36 cellular contexts compared by ENCODE assay signal in genomic region chr11:73872746-73873412, GRCh38. TPM values are rescaled to one million over a fixed set of nuclear protein-coding genes. Genes with fewer than 3 reads are reported as not detected.
A peak's percentile ranks its signal among the peaks of the same experiment; 100 is the strongest.
DNase-seq lines count a peak whose midpoint lies in the region; ATAC-seq, FAIRE-seq and TF ChIP-seq lines count a peak whose summit lies in the region.
"Had no signal": no experiment of that assay in that cellular context is flagged by ENCODE, and none has a peak within 500 bp of the region (broad histone marks: within the 10 kb centered on the region; RNA-seq: fewer than 3 reads in every experiment).

No MANE protein-coding gene starts in this region.

- peak overlapping the region; percentile 65 to 90 (median 86) for H3K27ac Mint-ChIP-seq in nephron
- H3K27ac Mint-ChIP-seq: B cell had no signal

- DNase-seq in HepG2 (ENCODE audit: low spot score) = no peak
- DNase-seq in right lobe of liver = no peak
- no peak for DNase-seq in GM12878 (ENCODE audit: low read depth, low spot score)
- no peak for DNase-seq in NCI-H82 treated with DMSO at 0.1 percent for 48 hours (lab: John Stamatoyannopoulos, UW; ENCODE audit: unreplicated experiment)
- no peak for DNase-seq in NCI-H1417 (lab: John Stamatoyannopoulos, UW)
- DNase-seq in SW 1271 (lab: John Stamatoyannopoulos, UW) = no peak
- DNase-seq: ACHN; activated CD4-positive, alpha-beta T cell treated with anti-CD3 and anti-CD28 coated beads for 1 hour; activated CD8-positive, alpha-beta memory T cell treated with anti-CD3 and anti-CD28 coated beads for 24 hours; activated naive CD4-positive, alpha-beta T cell; activated T-cell treated with anti-CD3 and anti-CD28 coated beads, Interleukin-2, amount 50 U/mL, for 4 hours; cerebellar nuclear complex; DMS53; foreskin fibroblast; heart left ventricle; Karpas-422; kidney; left ventricle myocardium superior; naive B cell; NCI-H1417 treated with DMSO at 0.1 percent for 48 hours; NCI-H2029 treated with DMSO at 0.1 percent for 48 hours; NCI-H524 treated with DMSO at 0.1 percent for 48 hours; occipital lobe; PC-3; stomach had no signal

- POLR2A ChIA-PET in HepG2 (lab: Yijun Ruan, JAX) = no interaction called here
- POLR2A ChIA-PET in GM12878 (lab: Charles Lee) = interaction anchor here (0.6 kb wide), 1 partner anchor 254 kb away, joined by 3 read pairs; no protein-coding TSS in a partner anchor

- intact Hi-C loops in HepG2 (cut with micrococcal nuclease; ENCODE audit: unreplicated experiment) = no loop called here
- intact Hi-C loops in right lobe of liver (cut with DNase I) = no loop called here
- intact Hi-C loops in GM12878 (cut with micrococcal nuclease; ENCODE audit: unreplicated experiment) = no loop called here

- 100% methylated on average over 9 of the region's 9 CpGs for WGBS in HepG2 (ENCODE audit: low lambda C conversion rate)
- WGBS in right lobe of liver (ENCODE audit: insufficient coverage, low coverage, low lambda C conversion rate, missing lambda C conversion rate) = 90% methylated on average over 2 of the region's 9 CpGs
- over 99% methylated on average over 9 of the region's 9 CpGs for WGBS in GM12878 (ENCODE audit: insufficient coverage, insufficient replicate concordance, low lambda C conversion rate, missing lambda C conversion rate)

- H4K20me1 ChIP-seq in HepG2 (ENCODE audit: insufficient read depth, low read length) (no peaks in the 10 kb centered on the region; the same call in 1 of the 2 replicates), GM12878 (ENCODE audit: control insufficient read depth, insufficient read depth) (no peaks in the 10 kb centered on the region)

- H3K27ac ChIP-seq in HepG2 (ENCODE audit: extremely low read length, insufficient read depth, low read length) (no peak overlapping the region), right lobe of liver (no peak overlapping the region), GM12878 (ENCODE audit: control insufficient read depth, insufficient read depth) (no peak overlapping the region)
- H3K27ac ChIP-seq: esophagus muscularis mucosa, heart left ventricle, skin epidermis, stomach, vagina had no signal

- peaks cover 30% of the 10 kb centered on the region for H3K36me3 Mint-ChIP-seq in nephron (ENCODE audit: low read depth)

- TF ChIP-seq EP300 in HepG2 (IDR thresholded peaks at IDR 0.05; ENCODE audit: low read depth in 2 of 2, low read length in 2 of 2) (no peak), HepG2 (CRISPR knock-in tag; IDR thresholded peaks at IDR 0.05; ENCODE audit: borderline replicate concordance) (no peak), GM12878 (IDR thresholded peaks at IDR 0.05; ENCODE audit: borderline replicate concordance in 1 of 2, control insufficient read depth in 1 of 2, low read depth in 2 of 2, low read length in 2 of 2) (no peak)

- H3K4me2 ChIP-seq in HepG2 (ENCODE audit: low read depth, low read length) = no peak overlapping the region
- H3K4me2 ChIP-seq in GM12878 (ENCODE audit: control insufficient read depth, insufficient read depth) = no peak overlapping the region

- H3K4me1 Mint-ChIP-seq in nephron = peaks cover 39% of the 10 kb centered on the region

- ATAC-seq in HepG2 (no peak), right lobe of liver (no peak), GM12878 (no peak), GM18520 (IDR thresholded peaks at IDR 0.05; ENCODE audit: unreplicated experiment) (no peak)
- ATAC-seq: activated T-cell treated with anti-CD3 and anti-CD28 coated beads, Interleukin-2, amount 50 U/mL, for 4 hours; HCT116; heart left ventricle; left ventricle myocardium superior; PC-3; Right ventricle myocardium inferior; SK-N-SH treated with all-trans-retinoic acid at 6 μM for 48 hours had no signal

- TF ChIP-seq POLR2A in HepG2 (IDR thresholded peaks at IDR 0.05; ENCODE audit: insufficient read depth in 1 of 2, low read depth in 2 of 2, low read length in 2 of 2) (peak in 1 of 2 experiments; percentile 30; a peak in 1 of 4 replicates), right lobe of liver (IDR thresholded peaks at IDR 0.05) (no peak), GM12878 (IDR thresholded peaks at IDR 0.05; ENCODE audit: low read depth, low read length) (no peak)

- TF ChIP-seq CTCF in HepG2 (CRISPR knock-in tag; IDR thresholded peaks at IDR 0.05) = no peak
- no peak for TF ChIP-seq CTCF in right lobe of liver (IDR thresholded peaks at IDR 0.05)
- TF ChIP-seq CTCF in GM12878 (IDR thresholded peaks at IDR 0.05 in 2 of 3, conservative IDR thresholded peaks at IDR 0.05 in 1 of 3; ENCODE audit: control insufficient read depth in 2 of 3, extremely low read depth in 1 of 3, insufficient read depth in 1 of 3, low read depth in 3 of 3, low read length in 3 of 3) = no peak
- no peak for TF ChIP-seq CTCF in nephron (IDR thresholded peaks at IDR 0.05; ENCODE audit: unreplicated experiment in 3 of 3)

- H3K27me3 Mint-ChIP-seq in nephron (ENCODE audit: low read depth) = no peaks in the 10 kb centered on the region
- H3K27me3 Mint-ChIP-seq: B cell, naive B cell had no signal

- no peak for FAIRE-seq in HepG2 (lab: Jason Lieb, UNC)
- FAIRE-seq in GM12878 (lab: Jason Lieb, UNC) = no peak
- FAIRE-seq: endometrium, kidney had no signal

- CTCF ChIA-PET in HepG2 (lab: Yijun Ruan, JAX; ENCODE audit: low intra/inter-chr PET ratio, low total read pairs) = no interaction called here
- CTCF ChIA-PET in GM12878 (lab: Yijun Ruan, JAX) = interaction anchor here (1.0 kb wide), 1 partner anchor 8 kb away, joined by 4 read pairs; no protein-coding TSS in a partner anchor

- H3K79me2 ChIP-seq in HepG2 (ENCODE audit: insufficient read depth, low read length) (peaks cover 36% of the 10 kb centered on the region), GM12878 (ENCODE audit: control insufficient read depth, insufficient read depth, low read length) (peaks cover 39% of the 10 kb centered on the region)

- H3K9me3 Mint-ChIP-seq in nephron = no peaks in the 10 kb centered on the region
- H3K9me3 Mint-ChIP-seq: activated T-cell treated with anti-CD3 and anti-CD28 coated beads, Interleukin-2, amount 50 U/mL, for 4 hours; brain; naive B cell had no signal

- H2AFZ ChIP-seq in HepG2 (ENCODE audit: low read length) = no peak overlapping the region
- no peak overlapping the region for H2AFZ ChIP-seq in GM12878 (ENCODE audit: control insufficient read depth, low read depth, low read length)

- peaks cover 50% of the 10 kb centered on the region for H3K4me1 ChIP-seq in HepG2 (ENCODE audit: insufficient read depth, low read length)
- H3K4me1 ChIP-seq in right lobe of liver = peaks cover 0 to 37% (median 13%) of the 10 kb centered on the region in 4 donors
- no peaks in the 10 kb centered on the region for H3K4me1 ChIP-seq in GM12878 (ENCODE audit: control insufficient read depth, insufficient read depth, low read length)

- H3K4me3 ChIP-seq in HepG2 (replicated peaks in 1 of 3; ENCODE audit: insufficient read depth in 1 of 3, low read depth in 2 of 3, low read length in 3 of 3) (no peak overlapping the region), right lobe of liver (no peak overlapping the region), GM12878 (no peak overlapping the region)
- H3K4me3 ChIP-seq: esophagus muscularis mucosa, heart left ventricle, skin epidermis, stomach, vagina had no signal

- H3K9me3 ChIP-seq in HepG2 (ENCODE audit: low read length) (no peaks in the 10 kb centered on the region), right lobe of liver (no peaks in the 10 kb centered on the region), GM12878 (replicated peaks; ENCODE audit: control insufficient read depth, insufficient read depth, low read length) (no peaks in the 10 kb centered on the region)
- H3K9me3 ChIP-seq: esophagus muscularis mucosa, heart left ventricle, stomach, vagina had no signal

- peak overlapping the region; percentile 35 to 97 (median 77) for H3K4me3 Mint-ChIP-seq in nephron
- H3K4me3 Mint-ChIP-seq: activated T-cell treated with anti-CD3 and anti-CD28 coated beads, Interleukin-2, amount 50 U/mL, for 4 hours; B cell had no signal

- TF ChIP-seq RAD21 in HepG2 (CRISPR knock-in tag; IDR thresholded peaks at IDR 0.05) (no peak), GM12878 (IDR thresholded peaks at IDR 0.05; ENCODE audit: insufficient read depth, low read depth, low read length) (no peak)

- BruUV-seq in HepG2 (replicated peaks; lab: Mats Ljungman, UMichigan) (no TSS peak), GM12878 (replicated peaks; lab: Mats Ljungman, UMichigan) (no TSS peak)

- H3K36me3 ChIP-seq in HepG2 (replicated peaks in 1 of 2; ENCODE audit: control insufficient read depth in 1 of 2, insufficient read depth in 2 of 2, low read length in 2 of 2) = peaks cover 5 to 32% of the 10 kb centered on the region in 2 experiments
- H3K36me3 ChIP-seq in right lobe of liver = peaks cover 0 to 17% (median 7%) of the 10 kb centered on the region in 4 donors
- peaks cover 3 to 5% of the 10 kb centered on the region in 2 experiments for H3K36me3 ChIP-seq in GM12878 (ENCODE audit: control insufficient read depth in 2 of 2, insufficient read depth in 2 of 2, low read length in 1 of 2)

- H3K27me3 ChIP-seq in HepG2 (ENCODE audit: control insufficient read depth in 1 of 2, insufficient read depth in 2 of 2, low read length in 2 of 2) = no peaks in the 10 kb centered on the region; a peak in 1 of 5 replicates
- H3K27me3 ChIP-seq in right lobe of liver = no peaks in the 10 kb centered on the region
- no peaks in the 10 kb centered on the region for H3K27me3 ChIP-seq in GM12878 (replicated peaks in 1 of 2; ENCODE audit: control insufficient read depth in 2 of 2, insufficient read depth in 2 of 2, low read length in 1 of 2)
- H3K27me3 ChIP-seq: esophagus muscularis mucosa, heart left ventricle, stomach, vagina had no signal

- SMC1A ChIA-PET in GM12878 (lab: Charles Lee; ENCODE audit: uncharacterized antibody, unreplicated experiment) = no interaction called here

- in situ Hi-C loops in HepG2 (cut with HindIII; ENCODE audit: extremely low pct_ligation_motif_present, low pct_unique_long_range_greater_than_20kb) = no loop called here
- in situ Hi-C loops in GM12878 (cut with MboI) = no loop called here

- RAD21 ChIA-PET in GM12878 (lab: Charles Lee; ENCODE audit: unreplicated experiment) = no interaction called here

- H3K9ac ChIP-seq in HepG2 (ENCODE audit: insufficient read depth, low read depth, low read length) = no peak overlapping the region
- H3K9ac ChIP-seq in GM12878 (ENCODE audit: control insufficient read depth, insufficient read depth, low read length) = no peak overlapping the region

RNA-seq across cellular contexts. Expression of gene COA4, which starts 3.8 kb away (rescaled TPM):
- total RNA-seq in HepG2 (2016; rRNA removed; fragmentation: Illumina TruSeq; extraction: Trizol) (107 and 115 TPM in 2 replicates), right lobe of liver (100 to 1,000 TPM in 2 of 6 experiments, 10 to 100 TPM in 4; 48.8 to 116 (median 56.0) TPM), GM12878 (2014; rRNA removed) (132 and 146 TPM in 2 replicates), GM12878 (2014; rRNA removed; fragmentation: Illumina TruSeq; extraction: Trizol) (107 and 112 TPM in 2 replicates), GM12878 (2021) (94.9 and 97.2 TPM in 2 replicates)
- total RNA-seq in HepG2 (2016; cell fraction: cytosol; rRNA removed; fragmentation: Illumina TruSeq; extraction: Trizol; ENCODE audit: low read depth) = 96.9 and 107 TPM in 2 replicates
- total RNA-seq in HepG2 (2016; cell fraction: insoluble cytoplasmic fraction; rRNA removed; fragmentation: Illumina TruSeq; extraction: Trizol) = 107 and 117 TPM in 2 replicates
- total RNA-seq in HepG2 (2016; cell fraction: membrane; rRNA removed; fragmentation: Illumina TruSeq; extraction: Trizol) = 122 and 138 TPM in 2 replicates
- 51.8 and 62.0 TPM in 2 replicates for total RNA-seq in HepG2 (2016; cell fraction: nucleus; rRNA removed; fragmentation: Illumina TruSeq; extraction: Trizol)
- polyA plus RNA-seq in HepG2 (2011; rRNA removed) (109 and 112 TPM in 2 replicates), GM12878 (2011; rRNA removed) (85.2 and 95.5 TPM in 2 replicates), GM12878 (2014; fragmentation: Illumina TruSeq; extraction: Trizol) (60.1 and 96.4 TPM in 2 replicates), GM12878 (2014; fragmentation: Nextera tagmentation; extraction: Ambion mirVana) (10 to 100 TPM; 84.8 to 89.1 TPM), GM12878 (2014; rRNA removed) (173 and 180 TPM in 2 replicates), GM12878 (2016; fragmentation: Nextera tagmentation; extraction: Ambion mirVana) (100 to 1,000 TPM; 150 to 157 TPM)
- polyA plus RNA-seq in HepG2 (2011; cell fraction: cytosol; rRNA removed) = 103 and 122 TPM in 2 replicates
- 90.3 and 95.4 TPM in 2 replicates for polyA plus RNA-seq in HepG2 (2011; cell fraction: nucleus; rRNA removed)
- 63.1 and 87.3 TPM in 2 replicates for polyA plus RNA-seq in HepG2 (2012)
- 93.9 and 122 TPM in 2 replicates for polyA plus RNA-seq in HepG2 (2016; cell fraction: cytosol; fragmentation: Illumina TruSeq; extraction: Trizol; ENCODE audit: low read depth)
- 128 and 137 TPM in 2 replicates for polyA plus RNA-seq in HepG2 (2016; cell fraction: insoluble cytoplasmic fraction; fragmentation: Illumina TruSeq; extraction: Trizol; ENCODE audit: low read depth)
- 117 and 136 TPM in 2 replicates for polyA plus RNA-seq in HepG2 (2016; cell fraction: membrane; fragmentation: Illumina TruSeq; extraction: Trizol; ENCODE audit: low read depth)
- 98.6 and 101 TPM in 2 replicates for polyA plus RNA-seq in HepG2 (2016; cell fraction: nucleus; fragmentation: Illumina TruSeq; extraction: Trizol; ENCODE audit: insufficient read depth, low read depth)
- 79.8 and 104 TPM in 2 replicates for polyA minus RNA-seq in HepG2 (2011; rRNA and poly(A)+ RNA removed; ENCODE audit: low replicate concordance)
- 25.2 and 25.5 TPM in 2 replicates for polyA minus RNA-seq in HepG2 (2011; cell fraction: cytosol; rRNA and poly(A)+ RNA removed)
- 52.3 and 78.8 TPM in 2 replicates for polyA minus RNA-seq in HepG2 (2011; cell fraction: nucleus; rRNA and poly(A)+ RNA removed)
- total RNA-seq in GM12878 (2013; cell fraction: nucleolus; rRNA removed) = 95.7 and 96.0 TPM in 2 replicates
- polyA plus RNA-seq in GM12878 (2011; ENCODE audit: low read depth) = 36.6 TPM
- polyA plus RNA-seq in GM12878 (2011; cell fraction: cytosol; rRNA removed) = 132 and 134 TPM in 2 replicates
- 68.3 and 74.0 TPM in 2 replicates for polyA plus RNA-seq in GM12878 (2011; cell fraction: nucleus; rRNA removed)
- polyA plus RNA-seq in GM12878 (2012) = 67.7 and 71.1 TPM in 2 replicates
- polyA minus RNA-seq in GM12878 (2011; rRNA and poly(A)+ RNA removed) = 54.1 and 81.2 TPM in 2 replicates
- polyA minus RNA-seq in GM12878 (2011; cell fraction: cytosol; rRNA and poly(A)+ RNA removed) = 18.7 and 30.5 TPM in 2 replicates
- polyA minus RNA-seq in GM12878 (2011; cell fraction: nucleus; rRNA and poly(A)+ RNA removed) = 36.8 and 50.5 TPM in 2 replicates

RNA-seq across cellular contexts. Expression of gene PAAF1, which starts 3.9 kb away (rescaled TPM):
- total RNA-seq in HepG2 (2016; rRNA removed; fragmentation: Illumina TruSeq; extraction: Trizol) (28.8 and 46.4 TPM in 2 replicates), right lobe of liver (10 to 100 TPM in 2 of 6 experiments, 1 to 10 TPM in 4; 7.4 to 15.4 (median 9.1) TPM), GM12878 (2014; rRNA removed) (13.7 and 15.5 TPM in 2 replicates), GM12878 (2014; rRNA removed; fragmentation: Illumina TruSeq; extraction: Trizol) (15.2 and 16.2 TPM in 2 replicates), GM12878 (2021) (25.1 and 25.7 TPM in 2 replicates)
- 8.6 and 9.1 TPM in 2 replicates for total RNA-seq in HepG2 (2016; cell fraction: cytosol; rRNA removed; fragmentation: Illumina TruSeq; extraction: Trizol; ENCODE audit: low read depth)
- total RNA-seq in HepG2 (2016; cell fraction: insoluble cytoplasmic fraction; rRNA removed; fragmentation: Illumina TruSeq; extraction: Trizol) = 31.4 and 50.9 TPM in 2 replicates
- total RNA-seq in HepG2 (2016; cell fraction: membrane; rRNA removed; fragmentation: Illumina TruSeq; extraction: Trizol) = 17.4 and 17.7 TPM in 2 replicates
- 16.2 and 17.3 TPM in 2 replicates for total RNA-seq in HepG2 (2016; cell fraction: nucleus; rRNA removed; fragmentation: Illumina TruSeq; extraction: Trizol)
- polyA plus RNA-seq in HepG2 (2011; rRNA removed) (10.3 and 13.5 TPM in 2 replicates), GM12878 (2011; rRNA removed) (26.2 and 26.7 TPM in 2 replicates), GM12878 (2014; fragmentation: Illumina TruSeq; extraction: Trizol) (32.1 and 46.4 TPM in 2 replicates), GM12878 (2014; fragmentation: Nextera tagmentation; extraction: Ambion mirVana) (10 to 100 TPM; 51.8 to 55.9 TPM), GM12878 (2014; rRNA removed) (17.7 and 19.4 TPM in 2 replicates), GM12878 (2016; fragmentation: Nextera tagmentation; extraction: Ambion mirVana) (10 to 100 TPM; 60.2 to 70.6 TPM)
- 11.6 and 15.0 TPM in 2 replicates for polyA plus RNA-seq in HepG2 (2011; cell fraction: cytosol; rRNA removed)
- 12.3 and 12.8 TPM in 2 replicates for polyA plus RNA-seq in HepG2 (2011; cell fraction: nucleus; rRNA removed)
- 17.7 and 25.6 TPM in 2 replicates for polyA plus RNA-seq in HepG2 (2012)
- polyA plus RNA-seq in HepG2 (2016; cell fraction: cytosol; fragmentation: Illumina TruSeq; extraction: Trizol; ENCODE audit: low read depth) = 11.9 and 13.8 TPM in 2 replicates
- 53.0 and 59.6 TPM in 2 replicates for polyA plus RNA-seq in HepG2 (2016; cell fraction: insoluble cytoplasmic fraction; fragmentation: Illumina TruSeq; extraction: Trizol; ENCODE audit: low read depth)
- 14.9 and 15.1 TPM in 2 replicates for polyA plus RNA-seq in HepG2 (2016; cell fraction: membrane; fragmentation: Illumina TruSeq; extraction: Trizol; ENCODE audit: low read depth)
- polyA plus RNA-seq in HepG2 (2016; cell fraction: nucleus; fragmentation: Illumina TruSeq; extraction: Trizol; ENCODE audit: insufficient read depth, low read depth) = 27.5 and 29.8 TPM in 2 replicates
- 11.5 and 12.5 TPM in 2 replicates for polyA minus RNA-seq in HepG2 (2011; rRNA and poly(A)+ RNA removed; ENCODE audit: low replicate concordance)
- 7.7 and 10.2 TPM in 2 replicates for polyA minus RNA-seq in HepG2 (2011; cell fraction: cytosol; rRNA and poly(A)+ RNA removed)
- 10.2 and 10.4 TPM in 2 replicates for polyA minus RNA-seq in HepG2 (2011; cell fraction: nucleus; rRNA and poly(A)+ RNA removed)
- 61.7 and 71.4 TPM in 2 replicates for total RNA-seq in GM12878 (2013; cell fraction: nucleolus; rRNA removed)
- polyA plus RNA-seq in GM12878 (2011; ENCODE audit: low read depth) = 22.5 TPM
- 16.6 and 22.6 TPM in 2 replicates for polyA plus RNA-seq in GM12878 (2011; cell fraction: cytosol; rRNA removed)
- polyA plus RNA-seq in GM12878 (2011; cell fraction: nucleus; rRNA removed) = 21.1 and 26.3 TPM in 2 replicates
- 21.7 and 28.7 TPM in 2 replicates for polyA plus RNA-seq in GM12878 (2012)
- polyA minus RNA-seq in GM12878 (2011; rRNA and poly(A)+ RNA removed) = 19.0 and 22.5 TPM in 2 replicates
- 7.2 and 11.9 TPM in 2 replicates for polyA minus RNA-seq in GM12878 (2011; cell fraction: cytosol; rRNA and poly(A)+ RNA removed)
- 10.3 and 14.8 TPM in 2 replicates for polyA minus RNA-seq in GM12878 (2011; cell fraction: nucleus; rRNA and poly(A)+ RNA removed)

Comparison
In these comparisons a context has a peak if more than half of its experiments do, and no peak if none do; other contexts are left out.
1. Of the 75 proteins assayed by ChIP-seq in both HepG2 and GM12878: peak only in HepG2: ZNF687; only in GM12878: POLR2AphosphoS5; in both: none; in neither: 72; mixed calls (peak in some experiments, not most) for 1.